Comparison of ENCODE assay signal across 8 cellular contexts in genomic region chr20:34579936-34580587, GRCh38. TPM values are rescaled to one million over a fixed set of nuclear protein-coding genes. Genes with fewer than 3 reads are reported as not detected.
DNase-seq lines count a peak whose midpoint lies in the region; ATAC-seq and TF ChIP-seq lines count a peak whose summit lies in the region.

No MANE protein-coding gene starts in this region.

- H3K23ac ChIP-seq in H9 (ENCODE audit: insufficient read length, low read depth, low read length): no peak overlapping the region

- no peak overlapping the region for H3K4me2 ChIP-seq in H9 (ENCODE audit: insufficient read depth, insufficient read length, low read length)

- H3K36me3 ChIP-seq in HEK293 (ENCODE audit: control insufficient read depth in 2 of 2, insufficient read depth in 1 of 2, low read length in 2 of 2): peaks cover 0 to 9% of the 10 kb centered on the region in 2 experiments; a peak in 1 of 3 replicates
- no peaks in the 10 kb centered on the region for H3K36me3 ChIP-seq in Peyer's patch
- H3K36me3 ChIP-seq in right lobe of liver: peaks cover 0 to 3% (median 0%) of the 10 kb centered on the region in 4 donors

- no peak overlapping the region for H4K8ac ChIP-seq in H9 (replicated peaks; ENCODE audit: insufficient read length, low read depth, low read length)

- no peak overlapping the region for H3K56ac ChIP-seq in H9 (ENCODE audit: insufficient read length, low read depth, low read length)

- no peak overlapping the region for H4K5ac ChIP-seq in H9 (ENCODE audit: insufficient read length, low read depth, low read length)

- H3K4ac ChIP-seq in H9 (ENCODE audit: low read depth, low read length): no peak overlapping the region

- peaks cover 0 to 15% (median 6%) of the 10 kb centered on the region in 3 experiments; a peak in 4 of 7 replicates for H3K36me3 Mint-ChIP-seq in H9 (ENCODE audit: insufficient read depth in 1 of 3, low read depth in 3 of 3)

- no peak overlapping the region for H3K9ac ChIP-seq in H9 (ENCODE audit: extremely low read depth, insufficient read length, low read length)

- H3K27me3 Mint-ChIP-seq in H9 (ENCODE audit: low read depth): no peaks in the 10 kb centered on the region; the same call in 1 of the 2 replicates

- intact Hi-C loops in right lobe of liver (cut with DNase I): no loop called here

- H2BK5ac ChIP-seq in H9 (ENCODE audit: insufficient read length, low read length): no peak overlapping the region

- H3K18ac ChIP-seq in H9 (ENCODE audit: insufficient read length, low read depth, low read length): no peak overlapping the region

- H2AFZ ChIP-seq in H9 (ENCODE audit: low read length): no peak overlapping the region

- no peaks in the 10 kb centered on the region for H4K20me1 ChIP-seq in H9 (ENCODE audit: control insufficient read depth, insufficient read depth, insufficient read length)

- POLR2A ChIA-PET in HEK293 (lab: Yijun Ruan, JAX): no interaction called here

- no peak overlapping the region; a peak in 1 of 7 replicates for H3K27ac Mint-ChIP-seq in H9

- no peak overlapping the region for H4K91ac ChIP-seq in H9 (ENCODE audit: insufficient read length, low read depth, low read length)

- no peak overlapping the region for H2BK15ac ChIP-seq in H9 (ENCODE audit: low read depth, low read length)

- ATAC-seq in right lobe of liver (peak in 3 of 4 donors; percentile 25 to 40 (median 40)), HG03097 (IDR thresholded peaks at IDR 0.05; ENCODE audit: low FRiP score, unreplicated experiment) (no peak)

- no peaks in the 10 kb centered on the region for H3K79me2 ChIP-seq in H9 (ENCODE audit: insufficient read depth, low read length)

- no peak overlapping the region for H2BK120ac ChIP-seq in H9 (ENCODE audit: low read depth, low read length, poor library complexity, severe bottlenecking)

- no peaks in the 10 kb centered on the region for H3K4me1 Mint-ChIP-seq in H9

- no peaks in the 10 kb centered on the region for H3K9me3 ChIP-seq in HEK293 (ENCODE audit: control insufficient read depth, insufficient read depth, low read depth, low read length)
- H3K9me3 ChIP-seq in Peyer's patch: peaks cover 0 to 5% (median 0%) of the 10 kb centered on the region in 4 donors
- no peaks in the 10 kb centered on the region for H3K9me3 ChIP-seq in right lobe of liver
- no peaks in the 10 kb centered on the region for H3K9me3 ChIP-seq in H9 (ENCODE audit: control insufficient read depth, low read depth, low read length)

- CTCF ChIA-PET in HEK293 (lab: Yijun Ruan, JAX): interaction anchor here (0.7 to 3.5 kb wide), 11 partner anchors 9 to 192 kb away, joined by 3 to 21 read pairs (median 4); no protein-coding TSS in a partner anchor

- no peaks in the 10 kb centered on the region for H3K79me1 ChIP-seq in H9 (ENCODE audit: insufficient read depth, low read depth, low read length, poor library complexity, severe bottlenecking)

- no peaks in the 10 kb centered on the region for H3K9me3 Mint-ChIP-seq in H9

- TF ChIP-seq CTCF in HEK293 (tag by site-specific recombination; IDR thresholded peaks at IDR 0.05) (no peak), Peyer's patch (IDR thresholded peaks at IDR 0.05) (no peak), right lobe of liver (IDR thresholded peaks at IDR 0.05) (no peak), H9 (conservative IDR thresholded peaks at IDR 0.05) (no peak)

- no peak overlapping the region for H3T11ph ChIP-seq in H9 (ENCODE audit: low read length)

- H3K27me3 ChIP-seq in Peyer's patch (no peaks in the 10 kb centered on the region), right lobe of liver (no peaks in the 10 kb centered on the region), H9 (ENCODE audit: insufficient read depth, low read length) (no peaks in the 10 kb centered on the region)

- H3K14ac ChIP-seq in H9 (ENCODE audit: insufficient read depth, low read length): no peak overlapping the region

- no peak overlapping the region for H2BK20ac ChIP-seq in H9 (ENCODE audit: low read depth, low read length, poor library complexity, severe bottlenecking)

- H3K23me2 ChIP-seq in H9 (ENCODE audit: insufficient read length, low read depth, low read length, poor library complexity, severe bottlenecking): no peaks in the 10 kb centered on the region

- DNase-seq in EH (ENCODE audit: low read depth) (peak; percentile 62), Peyer's patch (peak in 2 of 3 donors; percentile 63 to 76), right lobe of liver (no peak), NCI-H748 treated with DMSO at 0.1 percent for 48 hours (lab: John Stamatoyannopoulos, UW) (no peak), H9 (no peak), NCI-H1694 treated with DMSO at 0.1 percent for 48 hours (lab: John Stamatoyannopoulos, UW) (no peak)

- WGBS in right lobe of liver (ENCODE audit: insufficient coverage, low coverage, low lambda C conversion rate, missing lambda C conversion rate): 93% methylated on average over 2 of the region's 4 CpGs
- no CpG with 5 or more reads among the region's 4 CpGs for WGBS in H9 (ENCODE audit: extremely low coverage, insufficient read length, low lambda C conversion rate)

- H3K27ac ChIP-seq in HEK293 (ENCODE audit: extremely low read depth, low read depth, low read length): no peak overlapping the region
- H3K27ac ChIP-seq in Peyer's patch: peak overlapping the region in 3 of 4 donors; percentile 23 to 53 (median 38)
- H3K27ac ChIP-seq in right lobe of liver: no peak overlapping the region
- H3K27ac ChIP-seq in H9 (ENCODE audit: insufficient read length, low read depth, low read length): no peak overlapping the region

- H3K4me1 ChIP-seq in HEK293 (ENCODE audit: control insufficient read depth, insufficient read depth, low read length) (no peaks in the 10 kb centered on the region), Peyer's patch (peaks cover 0 to 25% (median 2%) of the 10 kb centered on the region in 4 donors), right lobe of liver (no peaks in the 10 kb centered on the region), H9 (ENCODE audit: insufficient read depth, low read length) (no peaks in the 10 kb centered on the region)

- no peak for TF ChIP-seq POLR2A in Peyer's patch (IDR thresholded peaks at IDR 0.05)
- TF ChIP-seq POLR2A in right lobe of liver (IDR thresholded peaks at IDR 0.05): no peak

- H2BK12ac ChIP-seq in H9 (ENCODE audit: insufficient read length, low read depth, low read length): no peak overlapping the region

- H3K4me3 ChIP-seq in HEK293 (ENCODE audit: low read depth, low read length): no peak overlapping the region
- no peak overlapping the region for H3K4me3 ChIP-seq in Peyer's patch
- no peak overlapping the region for H3K4me3 ChIP-seq in right lobe of liver

- H2AK5ac ChIP-seq in H9 (ENCODE audit: insufficient read length, low read length): no peak overlapping the region

- no peak overlapping the region for H3K4me3 Mint-ChIP-seq in H9

TF ChIP-seq in HEK293, 187 proteins besides CTCF, POLR2A, EP300 and RAD21:
- TF ChIP-seq KLF9 (tag by site-specific recombination; IDR thresholded peaks at IDR 0.05; ENCODE audit: low read depth): no peak
- TF ChIP-seq ZFHX2 (tag by site-specific recombination; conservative IDR thresholded peaks at IDR 0.05): peak; percentile 55
- TF ChIP-seq EGR2 (tag by site-specific recombination; IDR thresholded peaks at IDR 0.05; ENCODE audit: low read depth): peak; percentile 75

RNA-seq across cellular contexts. Expression of gene MAP1LC3A, which starts 21.5 kb away (rescaled TPM):
- total RNA-seq in Peyer's patch: 10 to 100 TPM; 32.6 to 82.1 (median 68.6) TPM
- total RNA-seq in right lobe of liver: 10 to 100 TPM; 14.4 to 39.6 (median 26.3) TPM
- 24.3 and 25.9 TPM in 2 replicates for total RNA-seq in H9 (2021)

Comparison
In these comparisons a context has a peak if more than half of its experiments do, and no peak if none do; other contexts are left out.
1. DNase-seq: peak in EH (single experiment) and Peyer's patch (2 of 3); none in right lobe of liver (0 of 3), NCI-H748 treated with DMSO at 0.1 percent for 48 hours (single experiment), H9 (single experiment) and NCI-H1694 treated with DMSO at 0.1 percent for 48 hours (single experiment).
2. H3K27ac ChIP-seq: peak in Peyer's patch (3 of 4); none in HEK293 (single experiment), right lobe of liver (0 of 3) and H9 (single experiment).